7 cellular contexts compared by ENCODE assay signal in the genomic region with DNA sequence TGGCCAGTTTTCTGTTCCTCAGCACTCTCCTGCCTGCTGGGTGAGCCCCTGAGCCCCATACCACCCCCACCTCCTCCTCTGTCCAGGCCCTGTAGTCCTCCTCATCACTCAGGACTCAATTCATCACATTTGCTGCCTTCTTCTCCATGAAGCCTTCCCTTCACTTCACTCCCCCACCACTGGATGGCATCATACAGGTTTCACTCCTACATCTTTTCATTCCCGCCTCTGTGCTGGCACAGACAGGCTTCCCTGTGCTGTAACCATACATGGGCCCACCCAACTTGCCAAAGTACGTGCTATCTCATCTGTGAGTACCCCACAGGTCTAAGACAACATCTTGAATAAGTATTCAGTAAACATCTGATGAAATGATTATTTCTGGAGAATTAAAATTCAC. TPM values are rescaled to one million over a fixed set of nuclear protein-coding genes. Genes with fewer than 3 reads are reported as not detected.
DNase-seq lines count a peak whose midpoint lies in the region; ATAC-seq, FAIRE-seq and TF ChIP-seq lines count a peak whose summit lies in the region.

No MANE protein-coding gene starts in this region.

- H3K9me3 ChIP-seq in HepG2 (ENCODE audit: low read length), result no peaks in the 10 kb centered on the region
- H3K9me3 ChIP-seq in effector memory CD4-positive, alpha-beta T cell (ENCODE audit: control insufficient read depth, low read length), result no peaks in the 10 kb centered on the region

- peak; percentile 64 for FAIRE-seq in HepG2 (lab: Jason Lieb, UNC)

- H3K9ac ChIP-seq in HepG2 (ENCODE audit: insufficient read depth, low read depth, low read length), result no peak overlapping the region

- peaks cover 66% of the 10 kb centered on the region for H4K20me1 ChIP-seq in HepG2 (ENCODE audit: insufficient read depth, low read length)

- no TSS peak for BruUV-seq in HepG2 (replicated peaks; lab: Mats Ljungman, UMichigan)

- H3K4me3 Mint-ChIP-seq in activated naive CD8-positive, alpha-beta T cell treated with anti-CD3 and anti-CD28 coated beads, Interleukin-2, amount 50 U/mL, for 24 hours, result no peak overlapping the region

- CTCF ChIA-PET in HepG2 (lab: Yijun Ruan, JAX; ENCODE audit: low intra/inter-chr PET ratio, low total read pairs), result no interaction called here

- H3K79me2 ChIP-seq in HepG2 (ENCODE audit: insufficient read depth, low read length), result peaks cover 39% of the 10 kb centered on the region

- no peak overlapping the region for H2AFZ ChIP-seq in HepG2 (ENCODE audit: low read length)

- no peak overlapping the region for H3K4me2 ChIP-seq in HepG2 (ENCODE audit: low read depth, low read length)

- peak; percentile 55 for TF ChIP-seq CTCF in HepG2 (CRISPR knock-in tag; IDR thresholded peaks at IDR 0.05)

- DNase-seq in DMS53 treated with DMSO at 0.1 percent for 48 hours (lab: John Stamatoyannopoulos, UW; ENCODE audit: unreplicated experiment), result peak; percentile 21
- peak; percentile 51 for DNase-seq in KBM-7
- DNase-seq in activated naive CD8-positive, alpha-beta T cell treated with anti-CD3 and anti-CD28 coated beads, Interleukin-2, amount 50 U/mL, for 24 hours, result no peak
- peak; percentile 49 for DNase-seq in HepG2 (ENCODE audit: low spot score)
- no peak for DNase-seq in central memory CD4-positive, alpha-beta T cell
- DNase-seq in GM19238 (ENCODE audit: insufficient read length, low spot score), result no peak
- DNase-seq in effector memory CD4-positive, alpha-beta T cell, result no peak

- H3K27me3 ChIP-seq in HepG2 (ENCODE audit: control insufficient read depth in 1 of 2, insufficient read depth in 2 of 2, low read length in 2 of 2), result no peaks in the 10 kb centered on the region
- H3K27me3 ChIP-seq in effector memory CD4-positive, alpha-beta T cell (replicated peaks; ENCODE audit: control insufficient read depth, insufficient read depth, low read length, poor library complexity, severe bottlenecking), result no peaks in the 10 kb centered on the region

- TF ChIP-seq POLR2A in HepG2 (IDR thresholded peaks at IDR 0.05; ENCODE audit: insufficient read depth in 1 of 2, low read depth in 2 of 2, low read length in 2 of 2), result no peak

- peak overlapping the region; percentile 76 for H3K27ac Mint-ChIP-seq in activated naive CD8-positive, alpha-beta T cell treated with anti-CD3 and anti-CD28 coated beads, Interleukin-2, amount 50 U/mL, for 24 hours

- no peak for ATAC-seq in activated naive CD8-positive, alpha-beta T cell treated with anti-CD3 and anti-CD28 coated beads, Interleukin-2, amount 50 U/mL, for 24 hours
- peak; percentile 55 for ATAC-seq in HepG2

- POLR2A ChIA-PET in HepG2 (lab: Yijun Ruan, JAX), result no interaction called here

- peaks cover 26 to 52% of the 10 kb centered on the region in 2 experiments for H3K36me3 ChIP-seq in HepG2 (replicated peaks in 1 of 2; ENCODE audit: control insufficient read depth in 1 of 2, insufficient read depth in 2 of 2, low read length in 2 of 2)
- H3K36me3 ChIP-seq in effector memory CD4-positive, alpha-beta T cell (ENCODE audit: control insufficient read depth, insufficient read depth, low read length), result peaks cover 32% of the 10 kb centered on the region

- peaks cover 31% of the 10 kb centered on the region for H3K4me1 Mint-ChIP-seq in activated naive CD8-positive, alpha-beta T cell treated with anti-CD3 and anti-CD28 coated beads, Interleukin-2, amount 50 U/mL, for 24 hours

- no peak for TF ChIP-seq RAD21 in HepG2 (CRISPR knock-in tag; IDR thresholded peaks at IDR 0.05)

- no peak overlapping the region for H3K4me3 ChIP-seq in HepG2 (replicated peaks in 1 of 3; ENCODE audit: insufficient read depth in 1 of 3, low read depth in 2 of 3, low read length in 3 of 3)
- H3K4me3 ChIP-seq in effector memory CD4-positive, alpha-beta T cell (ENCODE audit: insufficient read depth, low read depth, low read length, poor library complexity, severe bottlenecking), result no peak overlapping the region

- no peak overlapping the region for H3K27ac ChIP-seq in HepG2 (ENCODE audit: extremely low read length, insufficient read depth, low read length)
- H3K27ac ChIP-seq in effector memory CD4-positive, alpha-beta T cell (ENCODE audit: insufficient read depth, low read length, poor library complexity, severe bottlenecking), result no peak overlapping the region

- H3K9me3 Mint-ChIP-seq in activated naive CD8-positive, alpha-beta T cell treated with anti-CD3 and anti-CD28 coated beads, Interleukin-2, amount 50 U/mL, for 24 hours, result no peaks in the 10 kb centered on the region

- TF ChIP-seq EP300 in HepG2 (IDR thresholded peaks at IDR 0.05; ENCODE audit: low read depth in 2 of 2, low read length in 2 of 2) (no peak), HepG2 (CRISPR knock-in tag; IDR thresholded peaks at IDR 0.05; ENCODE audit: borderline replicate concordance) (no peak)

- H3K36me3 Mint-ChIP-seq in activated naive CD8-positive, alpha-beta T cell treated with anti-CD3 and anti-CD28 coated beads, Interleukin-2, amount 50 U/mL, for 24 hours (ENCODE audit: low read depth), result peaks cover 2% of the 10 kb centered on the region

- in situ Hi-C loops in KBM-7 (cut with MboI; ENCODE audit: low pct_unique_long_range_greater_than_20kb, low sequenced_read_pairs), result no loop called here
- in situ Hi-C loops in HepG2 (cut with HindIII; ENCODE audit: extremely low pct_ligation_motif_present, low pct_unique_long_range_greater_than_20kb), result no loop called here

- H3K27me3 Mint-ChIP-seq in activated naive CD8-positive, alpha-beta T cell treated with anti-CD3 and anti-CD28 coated beads, Interleukin-2, amount 50 U/mL, for 24 hours, result no peaks in the 10 kb centered on the region

- 95% methylated on average over 2 of the region's 2 CpGs for WGBS in HepG2 (ENCODE audit: low lambda C conversion rate)

- peaks cover 36% of the 10 kb centered on the region for H3K4me1 ChIP-seq in HepG2 (ENCODE audit: insufficient read depth, low read length)
- H3K4me1 ChIP-seq in effector memory CD4-positive, alpha-beta T cell (ENCODE audit: control insufficient read depth, insufficient read depth, low read length, poor library complexity, severe bottlenecking), result peaks cover 13% of the 10 kb centered on the region

- intact Hi-C loops in HepG2 (cut with micrococcal nuclease; ENCODE audit: unreplicated experiment), result loop anchor here (5.0 to 10.0 kb wide), 2 partner anchors 47 to 330 kb away; no protein-coding TSS in a partner anchor

TF ChIP-seq in HepG2, 621 proteins besides CTCF, POLR2A, EP300 and RAD21:
- TF ChIP-seq ZNF12 (CRISPR knock-in tag; IDR thresholded peaks at IDR 0.05) (no peak), NFIC (IDR thresholded peaks at IDR 0.05; ENCODE audit: low read length) (no peak), SMC3 (IDR thresholded peaks at IDR 0.05; ENCODE audit: low read length) (peak; percentile 3; the same call in 1 of the 2 replicates), STAG1 (CRISPR knock-in tag; IDR thresholded peaks at IDR 0.05) (peak; percentile 58), ZKSCAN5 (CRISPR knock-in tag; IDR thresholded peaks at IDR 0.05) (no peak), ZNF766 (CRISPR knock-in tag; IDR thresholded peaks at IDR 0.05; ENCODE audit: borderline replicate concordance) (no peak)

RNA-seq across cellular contexts. Expression of a gene that starts 56.9 kb away (rescaled TPM):
- total RNA-seq in HepG2 (2016; rRNA removed; fragmentation: Illumina TruSeq; extraction: Trizol), result not detected in 2 replicates
- not detected in 2 replicates for total RNA-seq in HepG2 (2016; cell fraction: cytosol; rRNA removed; fragmentation: Illumina TruSeq; extraction: Trizol; ENCODE audit: low read depth)
- not detected in 2 replicates for total RNA-seq in HepG2 (2016; cell fraction: insoluble cytoplasmic fraction; rRNA removed; fragmentation: Illumina TruSeq; extraction: Trizol)
- total RNA-seq in HepG2 (2016; cell fraction: membrane; rRNA removed; fragmentation: Illumina TruSeq; extraction: Trizol), result not detected in 2 replicates
- total RNA-seq in HepG2 (2016; cell fraction: nucleus; rRNA removed; fragmentation: Illumina TruSeq; extraction: Trizol), result not detected in 2 replicates
- polyA plus RNA-seq in HepG2 (2011; rRNA removed), result 0.05 TPM in 1 of 2 replicates, not detected in the other
- polyA plus RNA-seq in HepG2 (2011; cell fraction: cytosol; rRNA removed), result 0.03 TPM in 1 of 2 replicates, not detected in the other
- 0.09 TPM in 1 of 2 replicates, not detected in the other for polyA plus RNA-seq in HepG2 (2011; cell fraction: nucleus; rRNA removed)
- not detected in 2 replicates for polyA plus RNA-seq in HepG2 (2012)
- not detected in 2 replicates for polyA plus RNA-seq in HepG2 (2016; cell fraction: cytosol; fragmentation: Illumina TruSeq; extraction: Trizol; ENCODE audit: low read depth)
- not detected in 2 replicates for polyA plus RNA-seq in HepG2 (2016; cell fraction: insoluble cytoplasmic fraction; fragmentation: Illumina TruSeq; extraction: Trizol; ENCODE audit: low read depth)
- polyA plus RNA-seq in HepG2 (2016; cell fraction: membrane; fragmentation: Illumina TruSeq; extraction: Trizol; ENCODE audit: low read depth), result not detected in 2 replicates
- not detected in 2 replicates for polyA plus RNA-seq in HepG2 (2016; cell fraction: nucleus; fragmentation: Illumina TruSeq; extraction: Trizol; ENCODE audit: insufficient read depth, low read depth)
- polyA minus RNA-seq in HepG2 (2011; rRNA and poly(A)+ RNA removed; ENCODE audit: low replicate concordance), result not detected in 2 replicates
- not detected in 2 replicates for polyA minus RNA-seq in HepG2 (2011; cell fraction: cytosol; rRNA and poly(A)+ RNA removed)
- polyA minus RNA-seq in HepG2 (2011; cell fraction: nucleus; rRNA and poly(A)+ RNA removed), result not detected in 2 replicates

Comparison
In these comparisons a context has a peak if more than half of its experiments do, and no peak if none do; other contexts are left out.
1. DNase-seq: peak in DMS53 treated with DMSO at 0.1 percent for 48 hours (single experiment), KBM-7 (single experiment) and HepG2 (single experiment); none in activated naive CD8-positive, alpha-beta T cell treated with anti-CD3 and anti-CD28 coated beads, Interleukin-2, amount 50 U/mL, for 24 hours (single experiment), central memory CD4-positive, alpha-beta T cell (single experiment), GM19238 (single experiment) and effector memory CD4-positive, alpha-beta T cell (0 of 3).